ENCODE assay signal across 1 cellular context in the genomic region with DNA sequence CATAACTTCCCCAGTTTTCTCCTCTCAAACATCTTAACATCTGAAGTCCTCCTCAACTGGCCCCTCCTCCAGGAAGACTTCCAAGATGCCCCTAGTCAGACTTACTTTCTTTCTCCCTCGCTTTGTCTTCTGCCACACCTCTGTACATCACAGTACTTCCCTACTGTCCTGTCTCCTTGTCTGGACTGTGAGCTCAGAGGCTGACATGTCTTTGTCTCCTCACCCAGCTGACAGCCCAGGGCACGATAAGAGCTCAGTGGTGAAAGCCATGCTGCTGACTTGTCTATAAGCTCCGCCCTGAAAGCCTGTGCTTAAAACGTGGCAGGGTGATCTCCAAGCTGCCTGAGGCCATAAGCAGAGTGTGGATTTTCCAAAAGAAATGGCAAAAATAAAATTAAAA.
TF ChIP-seq lines count a peak whose summit lies in the region.

No MANE protein-coding gene starts in this region.

TF ChIP-seq in K562, 482 proteins besides CTCF, POLR2A, EP300 and RAD21 (continued from another document and continues in another):
- TF ChIP-seq, protein P1, sequence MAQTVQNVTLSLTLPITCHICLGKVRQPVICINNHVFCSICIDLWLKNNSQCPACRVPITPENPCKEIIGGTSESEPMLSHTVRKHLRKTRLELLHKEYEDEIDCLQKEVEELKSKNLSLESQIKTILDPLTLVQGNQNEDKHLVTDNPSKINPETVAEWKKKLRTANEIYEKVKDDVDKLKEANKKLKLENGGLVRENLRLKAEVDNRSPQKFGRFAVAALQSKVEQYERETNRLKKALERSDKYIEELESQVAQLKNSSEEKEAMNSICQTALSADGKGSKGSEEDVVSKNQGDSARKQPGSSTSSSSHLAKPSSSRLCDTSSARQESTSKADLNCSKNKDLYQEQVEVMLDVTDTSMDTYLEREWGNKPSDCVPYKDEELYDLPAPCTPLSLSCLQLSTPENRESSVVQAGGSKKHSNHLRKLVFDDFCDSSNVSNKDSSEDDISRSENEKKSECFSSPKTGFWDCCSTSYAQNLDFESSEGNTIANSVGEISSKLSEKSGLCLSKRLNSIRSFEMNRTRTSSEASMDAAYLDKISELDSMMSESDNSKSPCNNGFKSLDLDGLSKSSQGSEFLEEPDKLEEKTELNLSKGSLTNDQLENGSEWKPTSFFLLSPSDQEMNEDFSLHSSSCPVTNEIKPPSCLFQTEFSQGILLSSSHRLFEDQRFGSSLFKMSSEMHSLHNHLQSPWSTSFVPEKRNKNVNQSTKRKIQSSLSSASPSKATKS (CRISPR knock-in tag; IDR thresholded peaks at IDR 0.05): no peak
- TF ChIP-seq, protein P2, sequence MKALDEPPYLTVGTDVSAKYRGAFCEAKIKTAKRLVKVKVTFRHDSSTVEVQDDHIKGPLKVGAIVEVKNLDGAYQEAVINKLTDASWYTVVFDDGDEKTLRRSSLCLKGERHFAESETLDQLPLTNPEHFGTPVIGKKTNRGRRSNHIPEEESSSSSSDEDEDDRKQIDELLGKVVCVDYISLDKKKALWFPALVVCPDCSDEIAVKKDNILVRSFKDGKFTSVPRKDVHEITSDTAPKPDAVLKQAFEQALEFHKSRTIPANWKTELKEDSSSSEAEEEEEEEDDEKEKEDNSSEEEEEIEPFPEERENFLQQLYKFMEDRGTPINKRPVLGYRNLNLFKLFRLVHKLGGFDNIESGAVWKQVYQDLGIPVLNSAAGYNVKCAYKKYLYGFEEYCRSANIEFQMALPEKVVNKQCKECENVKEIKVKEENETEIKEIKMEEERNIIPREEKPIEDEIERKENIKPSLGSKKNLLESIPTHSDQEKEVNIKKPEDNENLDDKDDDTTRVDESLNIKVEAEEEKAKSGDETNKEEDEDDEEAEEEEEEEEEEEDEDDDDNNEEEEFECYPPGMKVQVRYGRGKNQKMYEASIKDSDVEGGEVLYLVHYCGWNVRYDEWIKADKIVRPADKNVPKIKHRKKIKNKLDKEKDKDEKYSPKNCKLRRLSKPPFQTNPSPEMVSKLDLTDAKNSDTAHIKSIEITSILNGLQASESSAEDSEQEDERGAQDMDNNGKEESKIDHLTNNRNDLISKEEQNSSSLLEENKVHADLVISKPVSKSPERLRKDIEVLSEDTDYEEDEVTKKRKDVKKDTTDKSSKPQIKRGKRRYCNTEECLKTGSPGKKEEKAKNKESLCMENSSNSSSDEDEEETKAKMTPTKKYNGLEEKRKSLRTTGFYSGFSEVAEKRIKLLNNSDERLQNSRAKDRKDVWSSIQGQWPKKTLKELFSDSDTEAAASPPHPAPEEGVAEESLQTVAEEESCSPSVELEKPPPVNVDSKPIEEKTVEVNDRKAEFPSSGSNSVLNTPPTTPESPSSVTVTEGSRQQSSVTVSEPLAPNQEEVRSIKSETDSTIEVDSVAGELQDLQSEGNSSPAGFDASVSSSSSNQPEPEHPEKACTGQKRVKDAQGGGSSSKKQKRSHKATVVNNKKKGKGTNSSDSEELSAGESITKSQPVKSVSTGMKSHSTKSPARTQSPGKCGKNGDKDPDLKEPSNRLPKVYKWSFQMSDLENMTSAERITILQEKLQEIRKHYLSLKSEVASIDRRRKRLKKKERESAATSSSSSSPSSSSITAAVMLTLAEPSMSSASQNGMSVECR (CRISPR knock-in tag; IDR thresholded peaks at IDR 0.05): peak; percentile 73; the same call in 1 of the 2 replicates
- TF ChIP-seq PRPF4 (IDR thresholded peaks at IDR 0.05; ENCODE audit: insufficient read depth, low read depth, low read length, poor library complexity, severe bottlenecking) (no peak), EZH2 (IDR thresholded peaks at IDR 0.05; ENCODE audit: borderline replicate concordance, low read depth, low read length) (no peak), TAL1 (IDR thresholded peaks at IDR 0.05) (peak; percentile 41; the same call in 1 of the 2 replicates), ZSCAN32 (CRISPR knock-in tag; IDR thresholded peaks at IDR 0.05) (no peak), ZNF23 (CRISPR knock-in tag; IDR thresholded peaks at IDR 0.05) (no peak), ARNT (IDR thresholded peaks at IDR 0.05) (peak in 1 of 2 experiments; percentile 73; a peak in 1 of 4 replicates), PURB (CRISPR knock-in tag; IDR thresholded peaks at IDR 0.05; ENCODE audit: low read depth) (no peak), CBFA2T3 (IDR thresholded peaks at IDR 0.05) (peak; percentile 70), NCOA4 (IDR thresholded peaks at IDR 0.05; ENCODE audit: partially characterized antibody) (no peak), SP2 (IDR thresholded peaks at IDR 0.05; ENCODE audit: extremely low read depth, low read depth, low read length, poor library complexity, severe bottlenecking) (no peak), KHSRP (IDR thresholded peaks at IDR 0.05) (no peak), HDAC3 (IDR thresholded peaks at IDR 0.05; ENCODE audit: borderline replicate concordance, partially characterized antibody) (no peak), FOSL1 (tag; conservative IDR thresholded peaks at IDR 0.05) (0 out of 2 replicates have a peak, but pooled peaks have one; percentile 22), CHD1 (IDR thresholded peaks at IDR 0.05; ENCODE audit: low read length) (no peak), RBM17 (IDR thresholded peaks at IDR 0.05; ENCODE audit: borderline replicate concordance, low read depth, low read length) (no peak), SAP30 (IDR thresholded peaks at IDR 0.05; ENCODE audit: borderline replicate concordance, insufficient read depth, low read depth, low read length, poor library complexity, severe bottlenecking) (peak; percentile 81), NRF1 (conservative IDR thresholded peaks at IDR 0.05 in 1 of 2, IDR thresholded peaks at IDR 0.05 in 1 of 2) (peak; percentile 29 to 44; a peak in 2 of 4 replicates), CREBBP (IDR thresholded peaks at IDR 0.05; ENCODE audit: low read depth, low read length) (no peak), ELF4 (CRISPR knock-in tag; IDR thresholded peaks at IDR 0.05) (no peak), MTA3 (IDR thresholded peaks at IDR 0.05; ENCODE audit: borderline replicate concordance) (peak; percentile 61; the same call in 1 of the 2 replicates), MCM2 (IDR thresholded peaks at IDR 0.05; ENCODE audit: low read depth) (no peak), ETV6 (IDR thresholded peaks at IDR 0.05; ENCODE audit: borderline replicate concordance in 1 of 2, low read depth in 2 of 2, low read length in 1 of 2) (no peak), ETV6 (CRISPR knock-in tag; IDR thresholded peaks at IDR 0.05; ENCODE audit: borderline replicate concordance) (no peak), U2AF2 (optimal IDR thresholded peaks at IDR 0.05; ENCODE audit: low read depth, low read length) (no peak), SIX5 (IDR thresholded peaks at IDR 0.05; ENCODE audit: borderline replicate concordance in 1 of 2, insufficient read depth in 1 of 2, low read depth in 1 of 2, low read length in 2 of 2) (no peak), ZC3H8 (IDR thresholded peaks at IDR 0.05) (no peak), FOXA3 (CRISPR knock-in tag; conservative IDR thresholded peaks at IDR 0.05 in 1 of 2, IDR thresholded peaks at IDR 0.05 in 1 of 2) (no peak), PYGO2 (tag; IDR thresholded peaks at IDR 0.05) (no peak), RFX7 (CRISPR knock-in tag; IDR thresholded peaks at IDR 0.05) (no peak), BRCA1 (IDR thresholded peaks at IDR 0.05) (no peak), BRCA1 (CRISPR knock-in tag; IDR thresholded peaks at IDR 0.05) (no peak), MYNN (IDR thresholded peaks at IDR 0.05) (peak; percentile 82), MYNN (CRISPR knock-in tag; IDR thresholded peaks at IDR 0.05) (no peak), TCF7L2 (IDR thresholded peaks at IDR 0.05; ENCODE audit: low read depth, low read length) (no peak), BCL6 (CRISPR knock-in tag; IDR thresholded peaks at IDR 0.05) (no peak), NKRF (IDR thresholded peaks at IDR 0.05; ENCODE audit: borderline replicate concordance) (peak; percentile 93), ZEB2 (IDR thresholded peaks at IDR 0.05) (peak; percentile 91), CEBPG (CRISPR knock-in tag; IDR thresholded peaks at IDR 0.05) (no peak), CEBPG (tag; conservative IDR thresholded peaks at IDR 0.05 in 1 of 2, IDR thresholded peaks at IDR 0.05 in 1 of 2) (no peak), HNRNPK (IDR thresholded peaks at IDR 0.05; ENCODE audit: low read depth, low read length, poor library complexity, severe bottlenecking) (no peak), E2F3 (CRISPR knock-in tag; IDR thresholded peaks at IDR 0.05) (no peak), NFIX (CRISPR knock-in tag; IDR thresholded peaks at IDR 0.05; ENCODE audit: low read depth) (no peak), ZNF197 (CRISPR knock-in tag; IDR thresholded peaks at IDR 0.05; ENCODE audit: low read depth) (no peak), SOX6 (IDR thresholded peaks at IDR 0.05) (peak; percentile 97), ZNF79 (CRISPR knock-in tag; IDR thresholded peaks at IDR 0.05; ENCODE audit: low read depth) (no peak), ZC3H11A (IDR thresholded peaks at IDR 0.05; ENCODE audit: low read depth, low read length) (no peak)
- TF ChIP-seq, protein P3, sequence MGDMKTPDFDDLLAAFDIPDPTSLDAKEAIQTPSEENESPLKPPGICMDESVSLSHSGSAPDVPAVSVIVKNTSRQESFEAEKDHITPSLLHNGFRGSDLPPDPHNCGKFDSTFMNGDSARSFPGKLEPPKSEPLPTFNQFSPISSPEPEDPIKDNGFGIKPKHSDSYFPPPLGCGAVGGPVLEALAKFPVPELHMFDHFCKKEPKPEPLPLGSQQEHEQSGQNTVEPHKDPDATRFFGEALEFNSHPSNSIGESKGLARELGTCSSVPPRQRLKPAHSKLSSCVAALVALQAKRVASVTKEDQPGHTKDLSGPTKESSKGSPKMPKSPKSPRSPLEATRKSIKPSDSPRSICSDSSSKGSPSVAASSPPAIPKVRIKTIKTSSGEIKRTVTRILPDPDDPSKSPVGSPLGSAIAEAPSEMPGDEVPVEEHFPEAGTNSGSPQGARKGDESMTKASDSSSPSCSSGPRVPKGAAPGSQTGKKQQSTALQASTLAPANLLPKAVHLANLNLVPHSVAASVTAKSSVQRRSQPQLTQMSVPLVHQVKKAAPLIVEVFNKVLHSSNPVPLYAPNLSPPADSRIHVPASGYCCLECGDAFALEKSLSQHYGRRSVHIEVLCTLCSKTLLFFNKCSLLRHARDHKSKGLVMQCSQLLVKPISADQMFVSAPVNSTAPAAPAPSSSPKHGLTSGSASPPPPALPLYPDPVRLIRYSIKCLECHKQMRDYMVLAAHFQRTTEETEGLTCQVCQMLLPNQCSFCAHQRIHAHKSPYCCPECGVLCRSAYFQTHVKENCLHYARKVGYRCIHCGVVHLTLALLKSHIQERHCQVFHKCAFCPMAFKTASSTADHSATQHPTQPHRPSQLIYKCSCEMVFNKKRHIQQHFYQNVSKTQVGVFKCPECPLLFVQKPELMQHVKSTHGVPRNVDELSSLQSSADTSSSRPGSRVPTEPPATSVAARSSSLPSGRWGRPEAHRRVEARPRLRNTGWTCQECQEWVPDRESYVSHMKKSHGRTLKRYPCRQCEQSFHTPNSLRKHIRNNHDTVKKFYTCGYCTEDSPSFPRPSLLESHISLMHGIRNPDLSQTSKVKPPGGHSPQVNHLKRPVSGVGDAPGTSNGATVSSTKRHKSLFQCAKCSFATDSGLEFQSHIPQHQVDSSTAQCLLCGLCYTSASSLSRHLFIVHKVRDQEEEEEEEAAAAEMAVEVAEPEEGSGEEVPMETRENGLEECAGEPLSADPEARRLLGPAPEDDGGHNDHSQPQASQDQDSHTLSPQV (IDR thresholded peaks at IDR 0.05): 0 out of 2 replicates have a peak, but pooled peaks have one; percentile 19
- TF ChIP-seq, protein P4, sequence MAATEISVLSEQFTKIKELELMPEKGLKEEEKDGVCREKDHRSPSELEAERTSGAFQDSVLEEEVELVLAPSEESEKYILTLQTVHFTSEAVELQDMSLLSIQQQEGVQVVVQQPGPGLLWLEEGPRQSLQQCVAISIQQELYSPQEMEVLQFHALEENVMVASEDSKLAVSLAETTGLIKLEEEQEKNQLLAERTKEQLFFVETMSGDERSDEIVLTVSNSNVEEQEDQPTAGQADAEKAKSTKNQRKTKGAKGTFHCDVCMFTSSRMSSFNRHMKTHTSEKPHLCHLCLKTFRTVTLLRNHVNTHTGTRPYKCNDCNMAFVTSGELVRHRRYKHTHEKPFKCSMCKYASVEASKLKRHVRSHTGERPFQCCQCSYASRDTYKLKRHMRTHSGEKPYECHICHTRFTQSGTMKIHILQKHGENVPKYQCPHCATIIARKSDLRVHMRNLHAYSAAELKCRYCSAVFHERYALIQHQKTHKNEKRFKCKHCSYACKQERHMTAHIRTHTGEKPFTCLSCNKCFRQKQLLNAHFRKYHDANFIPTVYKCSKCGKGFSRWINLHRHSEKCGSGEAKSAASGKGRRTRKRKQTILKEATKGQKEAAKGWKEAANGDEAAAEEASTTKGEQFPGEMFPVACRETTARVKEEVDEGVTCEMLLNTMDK (IDR thresholded peaks at IDR 0.05; ENCODE audit: borderline replicate concordance, insufficient read depth, low read depth, low read length, poor library complexity, severe bottlenecking): no peak
- TF ChIP-seq, protein P5, sequence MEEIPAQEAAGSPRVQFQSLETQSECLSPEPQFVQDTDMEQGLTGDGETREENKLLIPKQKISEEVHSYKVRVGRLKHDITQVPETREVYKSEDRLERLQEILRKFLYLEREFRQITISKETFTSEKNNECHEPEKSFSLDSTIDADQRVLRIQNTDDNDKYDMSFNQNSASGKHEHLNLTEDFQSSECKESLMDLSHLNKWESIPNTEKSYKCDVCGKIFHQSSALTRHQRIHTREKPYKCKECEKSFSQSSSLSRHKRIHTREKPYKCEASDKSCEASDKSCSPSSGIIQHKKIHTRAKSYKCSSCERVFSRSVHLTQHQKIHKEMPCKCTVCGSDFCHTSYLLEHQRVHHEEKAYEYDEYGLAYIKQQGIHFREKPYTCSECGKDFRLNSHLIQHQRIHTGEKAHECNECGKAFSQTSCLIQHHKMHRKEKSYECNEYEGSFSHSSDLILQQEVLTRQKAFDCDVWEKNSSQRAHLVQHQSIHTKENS (CRISPR knock-in tag; IDR thresholded peaks at IDR 0.05): no peak
